14 cellular contexts compared by ENCODE assay signal in the genomic region with DNA sequence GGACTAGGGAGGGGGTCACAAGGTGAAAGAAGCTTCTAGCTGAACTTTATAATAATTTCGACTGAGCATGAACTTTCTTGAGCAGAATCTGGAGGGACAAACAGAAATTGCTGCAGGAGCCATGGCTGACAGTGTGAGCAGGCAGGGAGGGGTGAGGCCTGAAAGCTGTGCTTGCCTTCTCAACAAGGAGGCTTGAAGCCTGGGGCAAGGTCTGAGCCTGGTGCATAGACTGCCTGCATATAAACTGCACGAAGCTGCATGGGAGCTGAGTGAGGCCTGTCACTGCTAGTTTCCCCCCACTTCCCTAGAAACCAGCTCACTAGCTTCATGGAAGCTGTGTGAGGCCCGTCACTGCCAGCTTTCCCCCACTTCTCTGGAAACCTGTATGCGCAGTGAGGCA.
DNase-seq lines count a peak whose midpoint lies in the region; ATAC-seq and TF ChIP-seq lines count a peak whose summit lies in the region.
"Had no signal": no experiment of that assay in that cellular context is flagged by ENCODE, and none has a peak within 500 bp of the region (broad histone marks: within the 10 kb centered on the region; RNA-seq: fewer than 3 reads in every experiment).

No MANE protein-coding gene starts in this region.

- H3K27ac Mint-ChIP-seq in WTC11 (no peak overlapping the region), progenitor cell of endocrine pancreas (peak overlapping the region; percentile 79)
- H3K27ac Mint-ChIP-seq in activated naive CD8-positive, alpha-beta T cell treated with anti-CD3 and anti-CD28 coated beads for 36 hours, result no peak overlapping the region
- H3K27ac Mint-ChIP-seq: CD4-positive, CD25-positive, alpha-beta regulatory T cell; HFFc6 had no signal

- no peak overlapping the region for H3K4ac ChIP-seq in mesendoderm (ENCODE audit: low read depth, low read length)

- no peak overlapping the region for H4K8ac ChIP-seq in mesendoderm (ENCODE audit: low read depth, low read length)

- H3K4me1 ChIP-seq in mesendoderm (ENCODE audit: control insufficient read depth, low read depth, low read length) (peaks cover 2% of the 10 kb centered on the region), psoas muscle (no peaks in the 10 kb centered on the region)
- H3K4me1 ChIP-seq: BLaER1 treated with 17β-estradiol and CSF1 and Interleukin-3, amounts not matched to agents 10 nM and 100 nM had no signal

- no peaks in the 10 kb centered on the region for H3K27me3 Mint-ChIP-seq in WTC11 (ENCODE audit: low read depth)
- no peaks in the 10 kb centered on the region for H3K27me3 Mint-ChIP-seq in progenitor cell of endocrine pancreas
- H3K27me3 Mint-ChIP-seq in activated naive CD8-positive, alpha-beta T cell treated with anti-CD3 and anti-CD28 coated beads for 36 hours, result peaks cover 4% of the 10 kb centered on the region

- no peaks in the 10 kb centered on the region for H3K79me1 ChIP-seq in mesendoderm (ENCODE audit: low read length)

- H3K79me2 ChIP-seq in mesendoderm (ENCODE audit: control insufficient read depth, insufficient read depth, low read length), result no peaks in the 10 kb centered on the region

- H3K27ac ChIP-seq in mesendoderm (ENCODE audit: low read depth, low read length) (no peak overlapping the region), psoas muscle (no peak overlapping the region)
- H3K27ac ChIP-seq: BLaER1 treated with 17β-estradiol and CSF1 and Interleukin-3, amounts not matched to agents 10 nM and 100 nM had no signal

- H2BK120ac ChIP-seq in mesendoderm (ENCODE audit: low read depth, low read length), result no peak overlapping the region

- no peak overlapping the region for H3K4me2 ChIP-seq in mesendoderm (ENCODE audit: low read length)
- H3K4me2 ChIP-seq: BLaER1 treated with 17β-estradiol and CSF1 and Interleukin-3, amounts not matched to agents 10 nM and 100 nM had no signal

- H3K4me3 Mint-ChIP-seq in WTC11, result no peak overlapping the region
- no peak overlapping the region for H3K4me3 Mint-ChIP-seq in progenitor cell of endocrine pancreas (ENCODE audit: low read depth)
- no peak overlapping the region for H3K4me3 Mint-ChIP-seq in activated naive CD8-positive, alpha-beta T cell treated with anti-CD3 and anti-CD28 coated beads for 36 hours
- H3K4me3 Mint-ChIP-seq: CD4-positive, CD25-positive, alpha-beta regulatory T cell; HFFc6 had no signal

- POLR2A ChIA-PET in WTC11 (lab: Charles Lee), result interaction anchor here (0.5 kb wide), 1 partner anchor 13 kb away, joined by 3 read pairs; no protein-coding TSS in a partner anchor

- peaks cover 17% of the 10 kb centered on the region for H3K9me3 Mint-ChIP-seq in WTC11
- H3K9me3 Mint-ChIP-seq in progenitor cell of endocrine pancreas (ENCODE audit: low read depth), result peaks cover 18% of the 10 kb centered on the region
- H3K9me3 Mint-ChIP-seq in activated naive CD8-positive, alpha-beta T cell treated with anti-CD3 and anti-CD28 coated beads for 36 hours, result peaks cover 7% of the 10 kb centered on the region

- DNase-seq in ELF-1 (ENCODE audit: low read depth, low spot score) (peak; percentile 60), WTC11 (ENCODE audit: low spot score) (no peak), mesendoderm (no peak), progenitor cell of endocrine pancreas (ENCODE audit: low spot score, unreplicated experiment) (no peak), psoas muscle (no peak)
- no peak for DNase-seq in activated naive CD8-positive, alpha-beta T cell treated with anti-CD3 and anti-CD28 coated beads for 36 hours
- DNase-seq: ACHN; CD4-positive, CD25-positive, alpha-beta regulatory T cell; GOT3; HCEC 1CT; HFFc6 had no signal

- no peaks in the 10 kb centered on the region for H3K36me3 ChIP-seq in mesendoderm (ENCODE audit: control insufficient read depth, insufficient read depth, low read length)
- no peaks in the 10 kb centered on the region for H3K36me3 ChIP-seq in psoas muscle (ENCODE audit: insufficient read depth in 1 of 2, low read depth in 1 of 2)
- H3K36me3 ChIP-seq: BLaER1 treated with 17β-estradiol and CSF1 and Interleukin-3, amounts not matched to agents 10 nM and 100 nM had no signal

- no CpG with 5 or more reads among the region's 4 CpGs for WGBS in mesendoderm (ENCODE audit: extremely low coverage, insufficient coverage, low lambda C conversion rate)
- 81 to 89% (median 83%) methylated on average over 4 of the region's 4 CpGs for WGBS in psoas muscle, 3 donors

- no peak overlapping the region for H3K18ac ChIP-seq in mesendoderm (ENCODE audit: low read length)

- H3K4me1 Mint-ChIP-seq in WTC11 (peaks cover 39% of the 10 kb centered on the region), progenitor cell of endocrine pancreas (ENCODE audit: low read depth) (peaks cover 32% of the 10 kb centered on the region)
- no peaks in the 10 kb centered on the region for H3K4me1 Mint-ChIP-seq in activated naive CD8-positive, alpha-beta T cell treated with anti-CD3 and anti-CD28 coated beads for 36 hours
- H3K4me1 Mint-ChIP-seq: CD4-positive, CD25-positive, alpha-beta regulatory T cell had no signal

- no peak overlapping the region for H2AK5ac ChIP-seq in mesendoderm (ENCODE audit: low read length)

- no peak overlapping the region for H2BK5ac ChIP-seq in mesendoderm (ENCODE audit: low read length)

- no peak for TF ChIP-seq CTCF in WTC11 (IDR thresholded peaks at IDR 0.05)
- TF ChIP-seq CTCF in progenitor cell of endocrine pancreas (IDR thresholded peaks at IDR 0.05; ENCODE audit: unreplicated experiment), result no peak
- TF ChIP-seq CTCF in psoas muscle (IDR thresholded peaks at IDR 0.05), result no peak

- ATAC-seq in WTC11, result peak; percentile 47
- ATAC-seq in HG03520 (IDR thresholded peaks at IDR 0.05; ENCODE audit: unreplicated experiment), result no peak
- no peak for ATAC-seq in psoas muscle
- ATAC-seq: K562 had no signal

- H3K4me3 ChIP-seq in mesendoderm (ENCODE audit: low read length) (no peak overlapping the region), psoas muscle (no peak overlapping the region)
- H3K4me3 ChIP-seq: BLaER1 treated with 17β-estradiol and CSF1 and Interleukin-3, amounts not matched to agents 10 nM and 100 nM; K562 had no signal

- no peak overlapping the region for H3K9ac ChIP-seq in mesendoderm (ENCODE audit: low read length)
- H3K9ac ChIP-seq: BLaER1 treated with 17β-estradiol and CSF1 and Interleukin-3, amounts not matched to agents 10 nM and 100 nM had no signal

- H3K56ac ChIP-seq in mesendoderm (ENCODE audit: low read length), result peak overlapping the region; percentile 36

- no peak overlapping the region for H2BK15ac ChIP-seq in mesendoderm (replicated peaks; ENCODE audit: low read depth)

- CTCF ChIA-PET in WTC11 (lab: Charles Lee), result interaction anchor here (1.0 to 1.8 kb wide), 3 partner anchors 94 to 225 kb away, joined by 3 to 5 read pairs (median 5); a partner anchor contains a TSS

- H3K9me3 ChIP-seq in psoas muscle, result no peaks in the 10 kb centered on the region

- H4K5ac ChIP-seq in mesendoderm (ENCODE audit: low read length), result peak overlapping the region; percentile 21

- H3K36me3 Mint-ChIP-seq in WTC11 (peaks cover 15% of the 10 kb centered on the region), progenitor cell of endocrine pancreas (ENCODE audit: insufficient read depth) (peaks cover 8% of the 10 kb centered on the region)
- H3K36me3 Mint-ChIP-seq in activated naive CD8-positive, alpha-beta T cell treated with anti-CD3 and anti-CD28 coated beads for 36 hours, result peaks cover 2% of the 10 kb centered on the region
- H3K36me3 Mint-ChIP-seq: CD4-positive, CD25-positive, alpha-beta regulatory T cell had no signal

- intact Hi-C loops in psoas muscle (cut with DNase I), result no loop called here

- no peaks in the 10 kb centered on the region for H3K27me3 ChIP-seq in mesendoderm (ENCODE audit: insufficient read depth, low read length, poor library complexity)
- no peaks in the 10 kb centered on the region for H3K27me3 ChIP-seq in psoas muscle (ENCODE audit: insufficient read depth in 3 of 3, low read length in 2 of 3)
- H3K27me3 ChIP-seq: BLaER1 treated with 17β-estradiol and CSF1 and Interleukin-3, amounts not matched to agents 10 nM and 100 nM had no signal

- peak overlapping the region; percentile 94 for H3K23ac ChIP-seq in mesendoderm (ENCODE audit: low read length)

TF ChIP-seq in WTC11, 78 proteins besides CTCF, POLR2A, EP300 and RAD21 (continues in another document):
- TF ChIP-seq, protein P1, sequence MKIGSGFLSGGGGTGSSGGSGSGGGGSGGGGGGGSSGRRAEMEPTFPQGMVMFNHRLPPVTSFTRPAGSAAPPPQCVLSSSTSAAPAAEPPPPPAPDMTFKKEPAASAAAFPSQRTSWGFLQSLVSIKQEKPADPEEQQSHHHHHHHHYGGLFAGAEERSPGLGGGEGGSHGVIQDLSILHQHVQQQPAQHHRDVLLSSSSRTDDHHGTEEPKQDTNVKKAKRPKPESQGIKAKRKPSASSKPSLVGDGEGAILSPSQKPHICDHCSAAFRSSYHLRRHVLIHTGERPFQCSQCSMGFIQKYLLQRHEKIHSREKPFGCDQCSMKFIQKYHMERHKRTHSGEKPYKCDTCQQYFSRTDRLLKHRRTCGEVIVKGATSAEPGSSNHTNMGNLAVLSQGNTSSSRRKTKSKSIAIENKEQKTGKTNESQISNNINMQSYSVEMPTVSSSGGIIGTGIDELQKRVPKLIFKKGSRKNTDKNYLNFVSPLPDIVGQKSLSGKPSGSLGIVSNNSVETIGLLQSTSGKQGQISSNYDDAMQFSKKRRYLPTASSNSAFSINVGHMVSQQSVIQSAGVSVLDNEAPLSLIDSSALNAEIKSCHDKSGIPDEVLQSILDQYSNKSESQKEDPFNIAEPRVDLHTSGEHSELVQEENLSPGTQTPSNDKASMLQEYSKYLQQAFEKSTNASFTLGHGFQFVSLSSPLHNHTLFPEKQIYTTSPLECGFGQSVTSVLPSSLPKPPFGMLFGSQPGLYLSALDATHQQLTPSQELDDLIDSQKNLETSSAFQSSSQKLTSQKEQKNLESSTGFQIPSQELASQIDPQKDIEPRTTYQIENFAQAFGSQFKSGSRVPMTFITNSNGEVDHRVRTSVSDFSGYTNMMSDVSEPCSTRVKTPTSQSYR (CRISPR knock-in tag; IDR thresholded peaks at IDR 0.05), result no peak
- TF ChIP-seq, protein P2, sequence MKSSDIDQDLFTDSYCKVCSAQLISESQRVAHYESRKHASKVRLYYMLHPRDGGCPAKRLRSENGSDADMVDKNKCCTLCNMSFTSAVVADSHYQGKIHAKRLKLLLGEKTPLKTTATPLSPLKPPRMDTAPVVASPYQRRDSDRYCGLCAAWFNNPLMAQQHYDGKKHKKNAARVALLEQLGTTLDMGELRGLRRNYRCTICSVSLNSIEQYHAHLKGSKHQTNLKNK (CRISPR knock-in tag; IDR thresholded peaks at IDR 0.05), result no peak
- TF ChIP-seq FOXK1 (CRISPR knock-in tag; IDR thresholded peaks at IDR 0.05) (no peak), CREB1 (CRISPR knock-in tag; IDR thresholded peaks at IDR 0.05) (no peak), ZNF263 (CRISPR knock-in tag; IDR thresholded peaks at IDR 0.05; ENCODE audit: low read depth) (no peak), EMX1 (CRISPR knock-in tag; IDR thresholded peaks at IDR 0.05) (no peak), ZNF138 (CRISPR knock-in tag; conservative IDR thresholded peaks at IDR 0.05) (no peak)
